Comparison of ENCODE assay signal across 18 cellular contexts in genomic region chr18:58527116-58528010, GRCh38.
DNase-seq lines count a peak whose midpoint lies in the region; ATAC-seq, FAIRE-seq and TF ChIP-seq lines count a peak whose summit lies in the region.
"Had no signal": no experiment of that assay in that cellular context is flagged by ENCODE, and none has a peak within 500 bp of the region (broad histone marks: within the 10 kb centered on the region; RNA-seq: fewer than 3 reads in every experiment).

No MANE protein-coding gene starts in this region.

- intact Hi-C loops in pancreas (cut with DNase I): no loop called here

- in situ Hi-C loops in brain microvascular endothelial cell (cut with HindIII; ENCODE audit: low pct_ligation_motif_present, low sequenced_read_pairs): loop anchor here (25.0 kb wide), 1 partner anchor 235 kb away; no protein-coding TSS in a partner anchor

- DNase-seq in EH (ENCODE audit: low read depth) (peak; percentile 40), NCI-H1105 treated with DMSO at 0.1 percent for 48 hours (lab: John Stamatoyannopoulos, UW) (peak; percentile 62), brain microvascular endothelial cell (peak; percentile 24), pancreas (no peak)
- DNase-seq: activated CD8-positive, alpha-beta T cell treated with anti-CD3 and anti-CD28 coated beads for 36 hours; activated effector memory CD4-positive, alpha-beta T cell treated with anti-CD3 and anti-CD28 coated beads, Interleukin-2, amount 50 U/mL, for 16 hours; cerebellar nuclear complex; hippocampal formation; NCI-H510A; occipital lobe; T-helper 9 cell had no signal

- H3K27ac ChIP-seq in brain microvascular endothelial cell (no peak overlapping the region), pancreas (peak overlapping the region in 3 of 4 donors; percentile 42 to 76 (median 69))
- H3K27ac ChIP-seq: suprapubic skin had no signal

- H3K4me3 ChIP-seq in brain microvascular endothelial cell (ENCODE audit: low read depth, low read length): no peak overlapping the region
- H3K4me3 ChIP-seq in pancreas: no peak overlapping the region
- H3K4me3 ChIP-seq: lung, suprapubic skin had no signal

- H3K27me3 ChIP-seq in brain microvascular endothelial cell (replicated peaks): no peaks in the 10 kb centered on the region
- no peaks in the 10 kb centered on the region for H3K27me3 ChIP-seq in pancreas
- H3K27me3 ChIP-seq: suprapubic skin had no signal

- TF ChIP-seq CTCF in brain microvascular endothelial cell (IDR thresholded peaks at IDR 0.05; ENCODE audit: low read depth, low read length, missing control alignments) (no peak), pancreas (IDR thresholded peaks at IDR 0.05) (no peak)

- H3K36me3 ChIP-seq in brain microvascular endothelial cell (replicated peaks) (no peaks in the 10 kb centered on the region), pancreas (no peaks in the 10 kb centered on the region)
- H3K36me3 ChIP-seq: suprapubic skin had no signal

- WGBS in pancreas, 2 donors: 44 to 50% methylated on average over 6 of the region's 6 CpGs

- H3K4me1 ChIP-seq in pancreas: peaks cover 0 to 15% (median 8%) of the 10 kb centered on the region in 3 donors
- H3K4me1 ChIP-seq: suprapubic skin had no signal

- ATAC-seq in pancreas: peak; percentile 20 to 44 (median 32)
- ATAC-seq in GM21529 (IDR thresholded peaks at IDR 0.05; ENCODE audit: unreplicated experiment): no peak
- ATAC-seq in GM19395 (IDR thresholded peaks at IDR 0.05; ENCODE audit: unreplicated experiment): no peak
- ATAC-seq in HG03520 (IDR thresholded peaks at IDR 0.05; ENCODE audit: unreplicated experiment): no peak
- ATAC-seq: activated CD8-positive, alpha-beta T cell treated with anti-CD3 and anti-CD28 coated beads for 36 hours; Right ventricle myocardium inferior had no signal

- no peaks in the 10 kb centered on the region for H3K9me3 ChIP-seq in pancreas
- H3K9me3 ChIP-seq: suprapubic skin had no signal

- no peak for FAIRE-seq in pancreas (lab: Jason Lieb, UNC)
- FAIRE-seq: H1 had no signal

Comparison
In these comparisons a context has a peak if more than half of its experiments do, and no peak if none do; other contexts are left out.
1. DNase-seq: peak in EH (single experiment), NCI-H1105 treated with DMSO at 0.1 percent for 48 hours (single experiment) and brain microvascular endothelial cell (single experiment); none in pancreas (0 of 6).
2. ATAC-seq: peak in pancreas (4 of 4); none in GM21529 (single experiment), GM19395 (single experiment) and HG03520 (single experiment).